21 cellular contexts compared by ENCODE assay signal in the genomic region with DNA sequence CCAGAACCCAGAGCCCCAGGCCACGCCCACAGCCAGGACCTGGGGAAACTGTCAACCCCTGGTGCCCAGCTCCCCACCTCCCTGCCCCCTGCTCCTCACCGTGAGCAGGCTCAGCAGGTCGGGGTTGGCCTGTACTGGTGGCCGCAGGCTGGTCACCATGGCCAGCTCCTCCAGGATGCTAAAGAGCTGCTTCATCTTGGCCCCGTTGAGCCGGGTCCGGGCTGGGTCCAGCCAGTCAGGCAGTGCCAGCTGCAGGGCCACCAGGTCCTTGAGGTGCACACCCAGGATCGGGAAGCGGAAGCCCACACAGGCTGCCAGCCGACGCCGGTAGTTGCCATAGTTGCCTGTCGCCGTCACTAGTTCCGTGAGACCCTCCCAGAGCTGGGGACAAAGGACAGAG. TPM values are rescaled to one million over a fixed set of nuclear protein-coding genes. Genes with fewer than 3 reads are reported as not detected.
DNase-seq lines count a peak whose midpoint lies in the region; ATAC-seq and TF ChIP-seq lines count a peak whose summit lies in the region.
"Had no signal": no experiment of that assay in that cellular context is flagged by ENCODE, and none has a peak within 500 bp of the region (broad histone marks: within the 10 kb centered on the region; RNA-seq: fewer than 3 reads in every experiment).

No MANE protein-coding gene starts in this region.

- H3K4me1 ChIP-seq in mesenchymal stem cell (ENCODE audit: control insufficient read depth, insufficient read depth, low read depth, low read length) (peaks cover 2% of the 10 kb centered on the region), spleen (peaks cover 0 to 61% (median 11%) of the 10 kb centered on the region in 6 donors), lower lobe of right lung (peaks cover 3% of the 10 kb centered on the region)

- H3K27ac ChIP-seq in mesenchymal stem cell (ENCODE audit: low read length, poor library complexity, severe bottlenecking) (no peak overlapping the region), spleen (no peak overlapping the region), lower lobe of right lung (no peak overlapping the region)
- H3K27ac ChIP-seq: 22Rv1 had no signal

- no peak overlapping the region for H3K23ac ChIP-seq in mesenchymal stem cell (ENCODE audit: low read length in 2 of 2)

- H3K4me3 Mint-ChIP-seq in activated CD8-positive, alpha-beta T cell treated with anti-CD3 and anti-CD28 coated beads for 36 hours, result no peak overlapping the region
- no peak overlapping the region for H3K4me3 Mint-ChIP-seq in activated CD8-positive, alpha-beta T cell treated with anti-CD3 and anti-CD28 coated beads, Interleukin-2, amount 10 ng/mL, durations not matched to agents 7 days and 5 days
- no peak overlapping the region for H3K4me3 Mint-ChIP-seq in T-helper 17 cell

- no peak overlapping the region for H2BK5ac ChIP-seq in mesenchymal stem cell (ENCODE audit: low read depth, low read length, poor library complexity, severe bottlenecking)

- H2BK15ac ChIP-seq in mesenchymal stem cell (ENCODE audit: low read depth, poor library complexity, severe bottlenecking), result no peak overlapping the region

- H2BK12ac ChIP-seq in mesenchymal stem cell (ENCODE audit: low read length in 2 of 2), result no peak overlapping the region

- intact Hi-C loops in activated CD8-positive, alpha-beta T cell treated with anti-CD3 and anti-CD28 coated beads for 36 hours (cut with micrococcal nuclease), result no loop called here
- intact Hi-C loops in spleen (cut with DNase I; ENCODE audit: low total_unique reads) (no loop called here), lower lobe of right lung (cut with DNase I) (no loop called here)

- no peak overlapping the region for H3K9ac ChIP-seq in mesenchymal stem cell (ENCODE audit: low read length)

- no peak overlapping the region for H2AK5ac ChIP-seq in mesenchymal stem cell (ENCODE audit: low read length, severe bottlenecking)

- no peak overlapping the region for H2BK120ac ChIP-seq in mesenchymal stem cell (ENCODE audit: low read depth, low read length)

- H3K18ac ChIP-seq in mesenchymal stem cell (ENCODE audit: low read depth in 1 of 2, low read length in 2 of 2), result no peak overlapping the region

- peaks cover 5% of the 10 kb centered on the region for H3K36me3 Mint-ChIP-seq in activated CD8-positive, alpha-beta T cell treated with anti-CD3 and anti-CD28 coated beads for 36 hours (ENCODE audit: low read depth)
- H3K36me3 Mint-ChIP-seq in activated CD8-positive, alpha-beta T cell treated with anti-CD3 and anti-CD28 coated beads, Interleukin-2, amount 10 ng/mL, durations not matched to agents 7 days and 5 days (ENCODE audit: low read depth), result peaks cover 56% of the 10 kb centered on the region
- peaks cover 8% of the 10 kb centered on the region for H3K36me3 Mint-ChIP-seq in T-helper 17 cell (ENCODE audit: low read depth)

- no peaks in the 10 kb centered on the region for H3K79me1 ChIP-seq in mesenchymal stem cell (replicated peaks; ENCODE audit: low read length, poor library complexity, severe bottlenecking)

- CTCF ChIA-PET in activated CD8-positive, alpha-beta T cell treated with anti-CD3 and anti-CD28 coated beads for 36 hours (lab: Charles Lee), result interaction anchor here (0.9 kb wide), 1 partner anchor 48 kb away, joined by 9 read pairs; no protein-coding TSS in a partner anchor
- CTCF ChIA-PET in activated CD8-positive, alpha-beta T cell treated with anti-CD3 and anti-CD28 coated beads, Interleukin-2, amount 10 ng/mL, durations not matched to agents 7 days and 5 days (lab: Charles Lee), result no interaction called here

- no peak overlapping the region for H3K14ac ChIP-seq in mesenchymal stem cell (ENCODE audit: low read length in 2 of 2)

- no peak overlapping the region for H3K4ac ChIP-seq in mesenchymal stem cell (ENCODE audit: low read depth in 1 of 2, low read length in 2 of 2)

- H3K9me3 Mint-ChIP-seq in activated CD8-positive, alpha-beta T cell treated with anti-CD3 and anti-CD28 coated beads for 36 hours, result no peaks in the 10 kb centered on the region
- no peaks in the 10 kb centered on the region for H3K9me3 Mint-ChIP-seq in activated CD8-positive, alpha-beta T cell treated with anti-CD3 and anti-CD28 coated beads, Interleukin-2, amount 10 ng/mL, durations not matched to agents 7 days and 5 days (ENCODE audit: insufficient read depth)
- H3K9me3 Mint-ChIP-seq: CD8-positive, alpha-beta memory T cell had no signal

- ATAC-seq in activated CD8-positive, alpha-beta T cell treated with anti-CD3 and anti-CD28 coated beads for 36 hours, result no peak
- no peak for ATAC-seq in activated CD8-positive, alpha-beta T cell treated with anti-CD3 and anti-CD28 coated beads, Interleukin-2, amount 10 ng/mL, durations not matched to agents 7 days and 5 days
- ATAC-seq in T-helper 17 cell (no peak), GM21786 (IDR thresholded peaks at IDR 0.05; ENCODE audit: unreplicated experiment) (no peak), lower lobe of right lung (no peak)

- peak overlapping the region; percentile 24 for H2AFZ ChIP-seq in mesenchymal stem cell (ENCODE audit: low read depth, low read length)

- no peaks in the 10 kb centered on the region for H3K9me3 ChIP-seq in T-helper 17 cell (ENCODE audit: control insufficient read depth, low read length, poor library complexity, severe bottlenecking)
- H3K9me3 ChIP-seq in mesenchymal stem cell (ENCODE audit: control insufficient read depth, low read length), result no peaks in the 10 kb centered on the region
- no peaks in the 10 kb centered on the region for H3K9me3 ChIP-seq in spleen
- no peaks in the 10 kb centered on the region for H3K9me3 ChIP-seq in lower lobe of right lung
- H3K9me3 ChIP-seq: BLaER1 treated with 17β-estradiol and CSF1 and Interleukin-3, amounts not matched to agents 10 nM and 100 nM had no signal

- peaks cover 20% of the 10 kb centered on the region for H3K4me1 Mint-ChIP-seq in activated CD8-positive, alpha-beta T cell treated with anti-CD3 and anti-CD28 coated beads for 36 hours (ENCODE audit: low read depth)
- peaks cover 17% of the 10 kb centered on the region for H3K4me1 Mint-ChIP-seq in activated CD8-positive, alpha-beta T cell treated with anti-CD3 and anti-CD28 coated beads, Interleukin-2, amount 10 ng/mL, durations not matched to agents 7 days and 5 days (ENCODE audit: low read depth)
- peaks cover 29% of the 10 kb centered on the region for H3K4me1 Mint-ChIP-seq in T-helper 17 cell

- no peak overlapping the region for H3K4me2 ChIP-seq in mesenchymal stem cell (ENCODE audit: low read length, poor library complexity, severe bottlenecking)
- H3K4me2 ChIP-seq: BLaER1 treated with 17β-estradiol and CSF1 and Interleukin-3, amounts not matched to agents 10 nM and 100 nM had no signal

- 86% methylated on average over 8 of the region's 15 CpGs for WGBS in mesenchymal stem cell
- WGBS in spleen, 5 donors, result 93 to 96% (median 95%) methylated on average over 11 to 15 of the region's 15 CpGs

- no peak for TF ChIP-seq POLR2A in spleen (IDR thresholded peaks at IDR 0.05)

- TF ChIP-seq CTCF in activated CD8-positive, alpha-beta T cell treated with anti-CD3 and anti-CD28 coated beads for 36 hours (IDR thresholded peaks at IDR 0.05), result no peak
- TF ChIP-seq CTCF in spleen (IDR thresholded peaks at IDR 0.05 in 8 of 11, conservative IDR thresholded peaks at IDR 0.05 in 3 of 11) (no peak), lower lobe of right lung (IDR thresholded peaks at IDR 0.05) (no peak)

- H3K36me3 ChIP-seq in mesenchymal stem cell (ENCODE audit: control insufficient read depth in 1 of 2, insufficient read depth in 2 of 2, low read depth in 1 of 2, low read length in 2 of 2) (no peaks in the 10 kb centered on the region), spleen (peaks cover 0 to 100% (median 83%) of the 10 kb centered on the region in 6 donors), lower lobe of right lung (peaks cover 43% of the 10 kb centered on the region)

- no peak overlapping the region for H4K8ac ChIP-seq in mesenchymal stem cell (ENCODE audit: low read length)

- no peak for DNase-seq in activated CD8-positive, alpha-beta T cell treated with anti-CD3 and anti-CD28 coated beads for 36 hours
- no peak for DNase-seq in activated CD8-positive, alpha-beta T cell treated with anti-CD3 and anti-CD28 coated beads, Interleukin-2, amount 10 ng/mL, durations not matched to agents 7 days and 5 days
- DNase-seq in T-helper 17 cell (no peak), mesenchymal stem cell (no peak), spleen (peak; percentile 69), lower lobe of right lung (no peak), NCI-H1417 (lab: John Stamatoyannopoulos, UW) (no peak)
- DNase-seq: ACHN; Calu3; CD8-positive, alpha-beta memory T cell; Karpas-422; NCI-H1694 treated with DMSO at 0.1 percent for 48 hours; NCI-H2081 treated with DMSO at 0.1 percent for 48 hours; NCI-H2171 treated with DMSO at 0.1 percent for 48 hours; NCI-H526; OCI-M1 had no signal

- POLR2A ChIA-PET in activated CD8-positive, alpha-beta T cell treated with anti-CD3 and anti-CD28 coated beads for 36 hours (lab: Charles Lee), result no interaction called here
- POLR2A ChIA-PET in activated CD8-positive, alpha-beta T cell treated with anti-CD3 and anti-CD28 coated beads, Interleukin-2, amount 10 ng/mL, durations not matched to agents 7 days and 5 days (lab: Charles Lee), result no interaction called here

- H3K27me3 ChIP-seq in mesenchymal stem cell (ENCODE audit: control insufficient read depth in 1 of 2, insufficient read depth in 1 of 2, low read length in 2 of 2), result peaks cover 56 to 60% of the 10 kb centered on the region in 2 experiments
- no peaks in the 10 kb centered on the region for H3K27me3 ChIP-seq in spleen (replicated peaks in 1 of 7)
- peaks cover under 1% of the 10 kb centered on the region for H3K27me3 ChIP-seq in lower lobe of right lung (ENCODE audit: low read depth)
- H3K27me3 ChIP-seq: BLaER1 treated with 17β-estradiol and CSF1 and Interleukin-3, amounts not matched to agents 10 nM and 100 nM had no signal

- H3K27me3 Mint-ChIP-seq in activated CD8-positive, alpha-beta T cell treated with anti-CD3 and anti-CD28 coated beads for 36 hours, result no peaks in the 10 kb centered on the region
- H3K27me3 Mint-ChIP-seq in activated CD8-positive, alpha-beta T cell treated with anti-CD3 and anti-CD28 coated beads, Interleukin-2, amount 10 ng/mL, durations not matched to agents 7 days and 5 days (ENCODE audit: low read depth), result no peaks in the 10 kb centered on the region
- H3K27me3 Mint-ChIP-seq in T-helper 17 cell, result no peaks in the 10 kb centered on the region

- no peak overlapping the region for H3K4me3 ChIP-seq in mesenchymal stem cell (ENCODE audit: insufficient read depth in 1 of 2, low read depth in 1 of 2, low read length in 2 of 2)
- H3K4me3 ChIP-seq in spleen, result no peak overlapping the region
- H3K4me3 ChIP-seq in lower lobe of right lung, result no peak overlapping the region
- H3K4me3 ChIP-seq: BLaER1 treated with 17β-estradiol and CSF1 and Interleukin-3, amounts not matched to agents 10 nM and 100 nM had no signal

- H3K27ac Mint-ChIP-seq in activated CD8-positive, alpha-beta T cell treated with anti-CD3 and anti-CD28 coated beads for 36 hours, result peak overlapping the region; percentile 34
- no peak overlapping the region for H3K27ac Mint-ChIP-seq in activated CD8-positive, alpha-beta T cell treated with anti-CD3 and anti-CD28 coated beads, Interleukin-2, amount 10 ng/mL, durations not matched to agents 7 days and 5 days
- H3K27ac Mint-ChIP-seq in T-helper 17 cell, result peak overlapping the region; percentile 86

- no peak overlapping the region for H4K91ac ChIP-seq in mesenchymal stem cell (ENCODE audit: low read length)

RNA-seq across cellular contexts. Expression of gene RASGRP2, which starts 7.3 kb away (rescaled TPM):
- total RNA-seq in activated CD8-positive, alpha-beta T cell treated with anti-CD3 and anti-CD28 coated beads for 36 hours, result 1 to 10 TPM; 7.8 to 8.2 TPM
- total RNA-seq in activated CD8-positive, alpha-beta T cell treated with anti-CD3 and anti-CD28 coated beads, Interleukin-2, amount 10 ng/mL, durations not matched to agents 7 days and 5 days, result 100 to 1,000 TPM; 101 to 115 TPM
- total RNA-seq in T-helper 17 cell, result 100 to 1,000 TPM; 464 to 502 TPM
- polyA plus RNA-seq in mesenchymal stem cell (2013, experiment 1 of 2), result 0.70 TPM
- 1.0 TPM for polyA plus RNA-seq in mesenchymal stem cell (2013, experiment 2 of 2)
- total RNA-seq in spleen, result 100 to 1,000 TPM; 148 to 242 (median 206) TPM
- polyA plus RNA-seq in spleen, result 100 to 1,000 TPM; 216 to 283 (median 252) TPM
- 30.4 TPM for total RNA-seq in lower lobe of right lung
- total RNA-seq: Calu3, Daoy had no signal

RNA-seq across cellular contexts. Expression of gene NRXN2, which starts 13.7 kb away (rescaled TPM):
- total RNA-seq in activated CD8-positive, alpha-beta T cell treated with anti-CD3 and anti-CD28 coated beads for 36 hours, result under 1 TPM; 0.07 to 0.22 TPM
- total RNA-seq in activated CD8-positive, alpha-beta T cell treated with anti-CD3 and anti-CD28 coated beads, Interleukin-2, amount 10 ng/mL, durations not matched to agents 7 days and 5 days, result under 1 TPM; 0.13 to 0.34 TPM
- total RNA-seq in T-helper 17 cell, result under 1 TPM; 0.21 to 0.32 TPM
- polyA plus RNA-seq in mesenchymal stem cell (2013, experiment 1 of 2), result 0.06 TPM
- polyA plus RNA-seq in mesenchymal stem cell (2013, experiment 2 of 2), result 0.15 TPM
- 10 to 100 TPM in 1 of 7 donors, 1 to 10 TPM in 6; 2.2 to 12.9 (median 3.3) TPM for total RNA-seq in spleen
- polyA plus RNA-seq in spleen, result 1 to 10 TPM in 1 of 3 donors, under 1 TPM in 2; 0.59 to 1.4 (median 0.61) TPM
- 1.7 TPM for total RNA-seq in lower lobe of right lung
- total RNA-seq: Calu3, M059J had no signal
- polyA plus RNA-seq: CD8-positive, alpha-beta memory T cell had no signal

RNA-seq across cellular contexts. Expression of gene PYGM, which starts 23.1 kb away (rescaled TPM):
- total RNA-seq in activated CD8-positive, alpha-beta T cell treated with anti-CD3 and anti-CD28 coated beads for 36 hours, result 1 to 10 TPM; 1.2 to 3.3 TPM
- 1 to 10 TPM; 2.9 to 4.7 TPM for total RNA-seq in activated CD8-positive, alpha-beta T cell treated with anti-CD3 and anti-CD28 coated beads, Interleukin-2, amount 10 ng/mL, durations not matched to agents 7 days and 5 days
- 10 to 100 TPM; 11.8 to 27.1 TPM for total RNA-seq in T-helper 17 cell
- 0.18 TPM for polyA plus RNA-seq in mesenchymal stem cell (2013, experiment 1 of 2)
- 0.21 TPM for polyA plus RNA-seq in mesenchymal stem cell (2013, experiment 2 of 2)
- total RNA-seq in spleen, result 1 to 10 TPM; 2.7 to 7.2 (median 5.1) TPM
- 1 to 10 TPM; 1.7 to 2.4 (median 2.1) TPM for polyA plus RNA-seq in spleen
- total RNA-seq in lower lobe of right lung, result 2.6 TPM
- total RNA-seq: Daoy had no signal

RNA-seq across cellular contexts. Expression of gene SF1, which starts 41.7 kb away (rescaled TPM):
- 100 to 1,000 TPM; 325 to 342 TPM for total RNA-seq in activated CD8-positive, alpha-beta T cell treated with anti-CD3 and anti-CD28 coated beads for 36 hours
- 100 to 1,000 TPM; 421 to 423 TPM for total RNA-seq in activated CD8-positive, alpha-beta T cell treated with anti-CD3 and anti-CD28 coated beads, Interleukin-2, amount 10 ng/mL, durations not matched to agents 7 days and 5 days
- total RNA-seq in T-helper 17 cell (1,000 to 10,000 TPM; 1,476 to 1,622 TPM), spleen (100 to 1,000 TPM; 359 to 585 (median 458) TPM), lower lobe of right lung (269 TPM)
- 124 TPM for polyA plus RNA-seq in mesenchymal stem cell (2013, experiment 1 of 2)
- polyA plus RNA-seq in mesenchymal stem cell (2013, experiment 2 of 2), result 118 TPM
- polyA plus RNA-seq in spleen, result 100 to 1,000 TPM in 2 of 3 donors, 10 to 100 TPM in 1; 54.2 to 140 (median 121) TPM
